In genomic region chr5:140674211-140674610, GRCh38 we compare ENCODE assay signal across 1 cellular context.
TF ChIP-seq lines count a peak whose summit lies in the region.

No MANE protein-coding gene starts in this region.

TF ChIP-seq in WTC11, 78 proteins besides CTCF, POLR2A, EP300 and RAD21:
- TF ChIP-seq TEAD4 (CRISPR knock-in tag; IDR thresholded peaks at IDR 0.05) (no peak), IRF2 (CRISPR knock-in tag; IDR thresholded peaks at IDR 0.05; ENCODE audit: borderline replicate concordance, low read depth) (no peak), ZNF671 (CRISPR knock-in tag; IDR thresholded peaks at IDR 0.05) (no peak), ZSCAN18 (CRISPR knock-in tag; IDR thresholded peaks at IDR 0.05) (no peak), EMX1 (CRISPR knock-in tag; IDR thresholded peaks at IDR 0.05) (no peak), STAT6 (CRISPR knock-in tag; conservative IDR thresholded peaks at IDR 0.05; ENCODE audit: low read depth) (no peak), GRHL2 (CRISPR knock-in tag; IDR thresholded peaks at IDR 0.05; ENCODE audit: insufficient replicate concordance, severe bottlenecking) (no peak), FOXP1 (CRISPR knock-in tag; IDR thresholded peaks at IDR 0.05; ENCODE audit: borderline replicate concordance) (no peak), SP1 (CRISPR knock-in tag; conservative IDR thresholded peaks at IDR 0.05) (no peak), ZNF532 (CRISPR knock-in tag; IDR thresholded peaks at IDR 0.05; ENCODE audit: borderline replicate concordance) (no peak), ZNF263 (CRISPR knock-in tag; IDR thresholded peaks at IDR 0.05; ENCODE audit: low read depth) (no peak), ZNF423 (CRISPR knock-in tag; IDR thresholded peaks at IDR 0.05) (no peak), E2F5 (CRISPR knock-in tag; IDR thresholded peaks at IDR 0.05) (no peak), SMAD4 (CRISPR knock-in tag; IDR thresholded peaks at IDR 0.05) (no peak), MLX (CRISPR knock-in tag; IDR thresholded peaks at IDR 0.05) (no peak)
TF ChIP-seq in WTC11: peak in this region for 0.
